Comparison of ENCODE assay signal across 1 cellular context in genomic region chr5:9156282-9156681, GRCh38.
TF ChIP-seq lines count a peak whose summit lies in the region.

No MANE protein-coding gene starts in this region.

TF ChIP-seq in IMR-90, 13 proteins besides CTCF, POLR2A, EP300 and RAD21 (continued from another document):
- TF ChIP-seq ELK1 (IDR thresholded peaks at IDR 0.05; ENCODE audit: borderline replicate concordance, low read depth, low read length), result no peak
